Comparison of ENCODE assay signal across 13 cellular contexts in genomic region chr12:111450676-111451075, GRCh38. TPM values are rescaled to one million over a fixed set of nuclear protein-coding genes. Genes with fewer than 3 reads are reported as not detected.
DNase-seq lines count a peak whose midpoint lies in the region; ATAC-seq, FAIRE-seq and TF ChIP-seq lines count a peak whose summit lies in the region.
"Had no signal": no experiment of that assay in that cellular context is flagged by ENCODE, and none has a peak within 500 bp of the region (broad histone marks: within the 10 kb centered on the region; RNA-seq: fewer than 3 reads in every experiment).

No MANE protein-coding gene starts in this region.

- DNase-seq in natural killer cell (no peak), astrocyte (ENCODE audit: low read depth) (no peak), lower leg skin (ENCODE audit: low spot score in 2 of 2) (peak; percentile 7 to 71), ureter (ENCODE audit: low spot score) (peak; percentile 39)
- DNase-seq in natural killer cell treated with Interleukin-12 subunit alpha and Interleukin-12 subunit beta and Interleukin-15 and Interleukin-18, amount 100 ng/mL, for 72 hours (ENCODE audit: low spot score) = no peak
- DNase-seq: C1 segment of cervical spinal cord; erythroblast; NCI-H510A treated with DMSO at 0.1 percent for 48 hours; SHP77 treated with DMSO at 0.1 percent for 48 hours; stimulated activated CD4-positive, alpha-beta T cell treated with anti-CD3 and anti-CD28 coated beads, Interleukin-15, amount 100 ng/mL, for 24 hours had no signal

- H3K36me3 Mint-ChIP-seq in natural killer cell (peaks cover 7% of the 10 kb centered on the region), astrocyte (ENCODE audit: low read depth, unreplicated experiment) (peaks cover 21% of the 10 kb centered on the region)
- peaks cover 28% of the 10 kb centered on the region for H3K36me3 Mint-ChIP-seq in natural killer cell treated with Interleukin-12 subunit alpha and Interleukin-12 subunit beta and Interleukin-15 and Interleukin-18, amount 100 ng/mL, for 72 hours

- H3K4me1 ChIP-seq in astrocyte (ENCODE audit: insufficient read depth, low read length) = peaks cover 22% of the 10 kb centered on the region

- no peaks in the 10 kb centered on the region for H3K27me3 Mint-ChIP-seq in natural killer cell (ENCODE audit: low read depth in 2 of 2)
- peaks cover 0 to 2% of the 10 kb centered on the region in 2 donors for H3K27me3 Mint-ChIP-seq in natural killer cell treated with Interleukin-12 subunit alpha and Interleukin-12 subunit beta and Interleukin-15 and Interleukin-18, amount 100 ng/mL, for 72 hours
- no peaks in the 10 kb centered on the region for H3K27me3 Mint-ChIP-seq in astrocyte (ENCODE audit: low read depth, unreplicated experiment)

- peaks cover 66% of the 10 kb centered on the region for H3K36me3 ChIP-seq in astrocyte (ENCODE audit: insufficient read depth, low read length)

- intact Hi-C loops in natural killer cell (cut with micrococcal nuclease) (loop anchor here (1.0 to 5.0 kb wide), 4 partner anchors 25 to 77 kb away; no protein-coding TSS in a partner anchor), lower leg skin (cut with DNase I; ENCODE audit: low total_unique reads) (no loop called here)

- WGBS in lower leg skin, 2 donors = 74 to 87% methylated on average over 4 of the region's 4 CpGs

- H2AFZ ChIP-seq in astrocyte (ENCODE audit: low read depth, low read length) = no peak overlapping the region

- peaks cover 86% of the 10 kb centered on the region for H4K20me1 ChIP-seq in astrocyte (ENCODE audit: insufficient read depth, low read length)

- H3K27me3 ChIP-seq in astrocyte (ENCODE audit: insufficient read depth, low read length) = no peaks in the 10 kb centered on the region

- peak overlapping the region; percentile 44 to 70 for H3K27ac Mint-ChIP-seq in natural killer cell
- H3K27ac Mint-ChIP-seq in natural killer cell treated with Interleukin-12 subunit alpha and Interleukin-12 subunit beta and Interleukin-15 and Interleukin-18, amount 100 ng/mL, for 72 hours = no peak overlapping the region
- H3K27ac Mint-ChIP-seq in astrocyte (ENCODE audit: unreplicated experiment) = peak overlapping the region; percentile 83

- H3K9me3 Mint-ChIP-seq in natural killer cell (no peaks in the 10 kb centered on the region), astrocyte (ENCODE audit: unreplicated experiment) (no peaks in the 10 kb centered on the region)
- H3K9me3 Mint-ChIP-seq in natural killer cell treated with Interleukin-12 subunit alpha and Interleukin-12 subunit beta and Interleukin-15 and Interleukin-18, amount 100 ng/mL, for 72 hours = no peaks in the 10 kb centered on the region

- H3K4me3 ChIP-seq in astrocyte (ENCODE audit: insufficient read depth, low read depth, low read length) (no peak overlapping the region), lower leg skin (ENCODE audit: low read depth, poor library complexity, severe bottlenecking) (no peak overlapping the region)

- no peak for FAIRE-seq in astrocyte (lab: Jason Lieb, UNC)

- H3K27ac ChIP-seq in astrocyte (ENCODE audit: low read depth, low read length) = no peak overlapping the region

- ATAC-seq in natural killer cell = no peak
- no peak for ATAC-seq in natural killer cell treated with Interleukin-12 subunit alpha and Interleukin-12 subunit beta and Interleukin-15 and Interleukin-18, amount 100 ng/mL, for 72 hours
- ATAC-seq in GM18498 (IDR thresholded peaks at IDR 0.05; ENCODE audit: unreplicated experiment) = no peak
- ATAC-seq in HG02981 (IDR thresholded peaks at IDR 0.05; ENCODE audit: unreplicated experiment) = no peak
- ATAC-seq in GM21447 (IDR thresholded peaks at IDR 0.05; ENCODE audit: unreplicated experiment) = no peak

- peaks cover 28% of the 10 kb centered on the region for H3K79me2 ChIP-seq in astrocyte (ENCODE audit: insufficient read depth, low read length)

- H3K4me1 Mint-ChIP-seq in natural killer cell (peaks cover 59 to 62% of the 10 kb centered on the region in 2 donors), astrocyte (ENCODE audit: low read depth, unreplicated experiment) (peaks cover 33% of the 10 kb centered on the region)
- peaks cover 52 to 53% of the 10 kb centered on the region in 2 donors for H3K4me1 Mint-ChIP-seq in natural killer cell treated with Interleukin-12 subunit alpha and Interleukin-12 subunit beta and Interleukin-15 and Interleukin-18, amount 100 ng/mL, for 72 hours (ENCODE audit: low read depth in 2 of 2)

- H3K4me2 ChIP-seq in astrocyte (ENCODE audit: low read length) = no peak overlapping the region

- H3K9ac ChIP-seq in astrocyte (ENCODE audit: low read length) = peak overlapping the region; percentile 22

- no peaks in the 10 kb centered on the region for H3K9me3 ChIP-seq in astrocyte (ENCODE audit: insufficient read depth, low read depth, low read length)

- no peak for TF ChIP-seq POLR2A in lower leg skin (IDR thresholded peaks at IDR 0.05)

- no peak for TF ChIP-seq CTCF in natural killer cell (IDR thresholded peaks at IDR 0.05)
- TF ChIP-seq CTCF in astrocyte (IDR thresholded peaks at IDR 0.05; ENCODE audit: insufficient read depth, low read depth, low read length) = no peak
- TF ChIP-seq CTCF in lower leg skin (IDR thresholded peaks at IDR 0.05) = no peak

- H3K4me3 Mint-ChIP-seq in natural killer cell = no peak overlapping the region
- no peak overlapping the region for H3K4me3 Mint-ChIP-seq in natural killer cell treated with Interleukin-12 subunit alpha and Interleukin-12 subunit beta and Interleukin-15 and Interleukin-18, amount 100 ng/mL, for 72 hours
- no peak overlapping the region for H3K4me3 Mint-ChIP-seq in astrocyte (ENCODE audit: unreplicated experiment)

RNA-seq across cellular contexts. Expression of gene SH2B3, which starts 45.0 kb away (rescaled TPM):
- 10 to 100 TPM; 68.1 to 81.3 (median 68.4) TPM for total RNA-seq in natural killer cell
- total RNA-seq in natural killer cell treated with Interleukin-12 subunit alpha and Interleukin-12 subunit beta and Interleukin-15 and Interleukin-18, amount 100 ng/mL, for 72 hours = 10 to 100 TPM in 1 of 2 donors, 1 to 10 TPM in 1; 10.0 to 12.2 TPM
- total RNA-seq in astrocyte = 23.6 and 26.1 TPM in 2 replicates
- 10 to 100 TPM in 1 of 4 donors, 1 to 10 TPM in 3; 6.5 to 16.1 (median 8.2) TPM for total RNA-seq in lower leg skin
- total RNA-seq in ureter = 20.4 TPM

Comparison
In these comparisons a context has a peak if more than half of its experiments do, and no peak if none do; other contexts are left out.
1. H3K27ac Mint-ChIP-seq: peak in natural killer cell (2 of 2) and astrocyte (single experiment); none in natural killer cell treated with Interleukin-12 subunit alpha and Interleukin-12 subunit beta and Interleukin-15 and Interleukin-18, amount 100 ng/mL, for 72 hours (0 of 2).
2. DNase-seq: peak in lower leg skin (2 of 2) and ureter (single experiment); none in natural killer cell (single experiment), natural killer cell treated with Interleukin-12 subunit alpha and Interleukin-12 subunit beta and Interleukin-15 and Interleukin-18, amount 100 ng/mL, for 72 hours (single experiment) and astrocyte (single experiment).